25 cellular contexts compared by ENCODE assay signal in the genomic region with DNA sequence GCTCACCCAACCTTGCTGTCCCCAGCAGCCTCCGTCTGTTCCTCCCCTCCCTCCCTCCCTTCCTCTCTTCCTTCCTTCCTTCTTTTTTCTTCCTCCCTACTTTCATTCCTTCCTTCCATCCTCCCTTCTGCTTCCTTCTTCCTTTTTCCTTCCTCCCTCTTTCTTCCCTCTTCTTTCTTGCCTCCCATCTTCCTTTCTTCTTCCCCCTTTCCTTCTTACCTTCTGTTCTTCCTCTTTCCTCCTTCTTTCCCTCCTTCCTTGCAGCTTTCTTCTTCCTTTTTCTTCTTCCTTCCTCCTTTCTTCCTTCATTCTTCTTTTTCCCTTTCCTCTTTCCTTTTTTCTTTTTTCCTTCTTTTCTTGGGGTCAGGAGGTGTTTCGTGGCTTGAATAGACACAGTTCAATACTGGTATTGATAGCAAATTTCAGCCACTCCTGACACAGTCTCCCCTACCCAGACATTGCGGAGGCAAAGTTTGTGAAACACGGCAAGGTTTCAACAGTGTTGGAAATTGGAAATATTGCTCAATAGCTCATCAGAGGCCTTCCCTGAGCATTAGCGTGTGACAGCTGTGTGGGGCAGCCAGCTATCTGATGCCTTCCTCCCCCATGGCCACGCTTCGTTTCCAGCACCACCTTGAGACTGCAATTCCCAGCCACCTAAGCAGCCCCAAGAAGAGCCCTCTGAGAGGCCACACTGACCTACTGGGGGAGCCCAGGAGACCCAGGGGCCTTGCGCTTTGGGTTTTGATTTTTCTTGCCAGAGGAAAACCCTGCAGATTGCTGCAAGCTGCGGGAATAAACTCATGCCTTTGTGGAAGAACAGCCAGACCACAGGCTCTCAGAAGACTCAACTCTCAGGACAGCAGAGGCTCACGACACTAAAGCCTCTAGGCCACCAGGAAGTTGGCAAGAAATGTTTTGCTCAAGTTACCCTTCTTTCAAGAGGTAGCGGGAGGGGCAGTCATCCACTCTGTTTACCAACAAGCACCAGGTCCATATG.
DNase-seq lines count a peak whose midpoint lies in the region; ATAC-seq and TF ChIP-seq lines count a peak whose summit lies in the region.
"Had no signal": no experiment of that assay in that cellular context is flagged by ENCODE, and none has a peak within 500 bp of the region (broad histone marks: within the 10 kb centered on the region; RNA-seq: fewer than 3 reads in every experiment).

No MANE protein-coding gene starts in this region.

- no peak for TF ChIP-seq EP300 in sigmoid colon (IDR thresholded peaks at IDR 0.05)

- peaks cover 15% of the 10 kb centered on the region for H3K27me3 ChIP-seq in IMR-90 (ENCODE audit: control insufficient read depth, insufficient read depth, low read length)
- peaks cover 0 to 4% of the 10 kb centered on the region in 2 donors for H3K27me3 ChIP-seq in left lung
- no peaks in the 10 kb centered on the region for H3K27me3 ChIP-seq in sigmoid colon
- no peaks in the 10 kb centered on the region for H3K27me3 ChIP-seq in vagina
- H3K27me3 ChIP-seq: breast epithelium, colonic mucosa had no signal

- BruUV-seq in IMR-90 (replicated peaks; lab: Mats Ljungman, UMichigan): no TSS peak

- H3K36me3 ChIP-seq in IMR-90 (ENCODE audit: control insufficient read depth, insufficient read depth, low read length): no peaks in the 10 kb centered on the region
- H3K36me3 ChIP-seq in left lung: no peaks in the 10 kb centered on the region
- no peaks in the 10 kb centered on the region for H3K36me3 ChIP-seq in sigmoid colon
- no peaks in the 10 kb centered on the region for H3K36me3 ChIP-seq in vagina
- H3K36me3 ChIP-seq: breast epithelium, colonic mucosa, heart right ventricle, suprapubic skin had no signal

- H3K9me3 ChIP-seq in IMR-90 (ENCODE audit: control insufficient read depth, insufficient read depth, low read length) (no peaks in the 10 kb centered on the region), left lung (no peaks in the 10 kb centered on the region), sigmoid colon (no peaks in the 10 kb centered on the region), vagina (no peaks in the 10 kb centered on the region)
- H3K9me3 ChIP-seq: A549, breast epithelium, colonic mucosa, heart right ventricle, suprapubic skin had no signal

- no peaks in the 10 kb centered on the region for H3K79me1 ChIP-seq in IMR-90 (ENCODE audit: low read depth in 1 of 2, low read length in 2 of 2)

- TF ChIP-seq CTCF in IMR-90 (conservative IDR thresholded peaks at IDR 0.05; ENCODE audit: low read depth, low read length) (no peak), left lung (IDR thresholded peaks at IDR 0.05) (no peak), sigmoid colon (IDR thresholded peaks at IDR 0.05) (no peak), vagina (IDR thresholded peaks at IDR 0.05) (no peak)

- H3K4me2 ChIP-seq in IMR-90 (ENCODE audit: low read depth, low read length): no peak overlapping the region
- H3K4me2 ChIP-seq: A549, KMS-11 had no signal

- H3K4me3 ChIP-seq in IMR-90 (ENCODE audit: insufficient read depth, low read depth, low read length): no peak overlapping the region
- H3K4me3 ChIP-seq in left lung: no peak overlapping the region
- no peak overlapping the region for H3K4me3 ChIP-seq in sigmoid colon
- no peak overlapping the region for H3K4me3 ChIP-seq in vagina
- H3K4me3 ChIP-seq: A549, breast epithelium, colonic mucosa, GM12878, heart right ventricle, suprapubic skin had no signal

- H3K27ac ChIP-seq in IMR-90 (ENCODE audit: insufficient read depth, low read length) (no peak overlapping the region), left lung (peak overlapping the region; percentile 40 to 53), sigmoid colon (no peak overlapping the region), vagina (no peak overlapping the region)
- H3K27ac ChIP-seq: A549, colonic mucosa, heart right ventricle, KMS-11, suprapubic skin, VCaP had no signal

- no peak overlapping the region for H3K14ac ChIP-seq in IMR-90 (replicated peaks; ENCODE audit: low read depth, low read length)

- no peak for ATAC-seq in IMR-90 (ENCODE audit: low read depth)
- peak; percentile 38 for ATAC-seq in left lung
- no peak for ATAC-seq in HG03457 (IDR thresholded peaks at IDR 0.05; ENCODE audit: unreplicated experiment)
- ATAC-seq in HG02571 (IDR thresholded peaks at IDR 0.05; ENCODE audit: unreplicated experiment): no peak
- ATAC-seq: A549, GM12878, heart right ventricle had no signal

- no peaks in the 10 kb centered on the region for H4K20me1 ChIP-seq in IMR-90 (ENCODE audit: insufficient read depth, low read length)

- H3K4ac ChIP-seq in IMR-90 (ENCODE audit: low read depth, low read length): no peak overlapping the region

- in situ Hi-C loops in IMR-90 (cut with MboI; ENCODE audit: low sequenced_read_pairs): no loop called here

- TF ChIP-seq POLR2A in IMR-90 (IDR thresholded peaks at IDR 0.05; ENCODE audit: low read depth, low read length): no peak
- TF ChIP-seq POLR2A in sigmoid colon (IDR thresholded peaks at IDR 0.05): no peak
- no peak for TF ChIP-seq POLR2A in vagina (IDR thresholded peaks at IDR 0.05)

- no peaks in the 10 kb centered on the region for H3K9me1 ChIP-seq in IMR-90 (ENCODE audit: insufficient read depth, low read length)

- peaks cover 4% of the 10 kb centered on the region for H3K4me1 ChIP-seq in IMR-90 (ENCODE audit: control insufficient read depth, insufficient read depth, low read length)
- H3K4me1 ChIP-seq in left lung: peaks cover 11 to 18% of the 10 kb centered on the region in 2 donors
- peaks cover 0 to 15% (median 13%) of the 10 kb centered on the region in 4 donors for H3K4me1 ChIP-seq in sigmoid colon
- H3K4me1 ChIP-seq in vagina: peaks cover 12% of the 10 kb centered on the region
- H3K4me1 ChIP-seq: colonic mucosa had no signal

- no peak overlapping the region for H3K23ac ChIP-seq in IMR-90 (ENCODE audit: low read depth, low read length)

- intact Hi-C loops in IMR-90 (cut with micrococcal nuclease): no loop called here
- intact Hi-C loops in left lung (cut with DNase I): no loop called here
- intact Hi-C loops in sigmoid colon (cut with DNase I): no loop called here
- intact Hi-C loops in vagina (cut with DNase I): no loop called here

- no peak overlapping the region for H2BK15ac ChIP-seq in IMR-90 (ENCODE audit: low read depth, low read length)

- no peak overlapping the region for H4K8ac ChIP-seq in IMR-90 (ENCODE audit: low read depth in 2 of 2, low read length in 2 of 2)

- no peak overlapping the region for H4K5ac ChIP-seq in IMR-90 (ENCODE audit: low read depth, low read length)

- dilution Hi-C loops in IMR-90 (cut with HindIII; ENCODE audit: low sequenced_read_pairs, unreplicated experiment): no loop called here

- H3K9ac ChIP-seq in IMR-90 (ENCODE audit: low read depth, low read length): no peak overlapping the region
- H3K9ac ChIP-seq: KMS-11 had no signal

- DNase-seq in AG08395 (ENCODE audit: low spot score) (peak; percentile 29), IMR-90 (no peak), SKM-1 treated with dmso at 0.1 percent for 144 hours (lab: John Stamatoyannopoulos, UW; ENCODE audit: unreplicated experiment) (peak; percentile 83), left lung (no peak), sigmoid colon (no peak), vagina (ENCODE audit: extremely low spot score in 2 of 2) (no peak)
- DNase-seq: activated CD4-positive, alpha-beta T cell treated with anti-CD3 and anti-CD28 coated beads, Interleukin-2, amount 50 U/mL, for 4 hours; activated gamma-delta T cell treated with Interleukin-2 at 50 U/mL for 16 hours; activated T-cell treated with anti-CD3 and anti-CD28 coated beads for 4 hours; C1 segment of cervical spinal cord; colonic mucosa; endodermal cell; heart right ventricle; NCI-H1092; NCI-H2081 treated with DMSO at 0.1 percent for 48 hours; NCI-H524; nucleus accumbens had no signal

- no peak overlapping the region for H2AK9ac ChIP-seq in IMR-90 (replicated peaks; ENCODE audit: low read depth, low read length, poor library complexity)

- TF ChIP-seq RAD21 in IMR-90 (IDR thresholded peaks at IDR 0.05; ENCODE audit: low read length): no peak

- no peak overlapping the region for H3K56ac ChIP-seq in IMR-90 (ENCODE audit: extremely low read depth, insufficient read depth, low read length)

- no peak overlapping the region for H4K91ac ChIP-seq in IMR-90 (ENCODE audit: insufficient read depth, low read depth, low read length)

- no peak overlapping the region for H3K18ac ChIP-seq in IMR-90 (ENCODE audit: low read depth, low read length)

- H2AFZ ChIP-seq in IMR-90 (replicated peaks; ENCODE audit: low read length, poor library complexity): peak overlapping the region; percentile 34

- POLR2A ChIA-PET in IMR-90 (lab: Charles Lee; ENCODE audit: unreplicated experiment): no interaction called here

- 83% methylated on average over 2 of the region's 11 CpGs; no CpG with 5 or more reads in 1 of the 2 experiments for WGBS in IMR-90 (ENCODE audit: extremely low coverage in 2 of 2, insufficient read length in 1 of 2), 2 experiments
- WGBS in sigmoid colon, 2 donors: 81 to 83% methylated on average over 11 of the region's 11 CpGs

- no peak overlapping the region for H2AK5ac ChIP-seq in IMR-90 (ENCODE audit: low read depth, low read length)

- CTCF ChIA-PET in IMR-90 (lab: Yijun Ruan, JAX): no interaction called here

- no peak overlapping the region for H2BK120ac ChIP-seq in IMR-90 (ENCODE audit: low read depth, low read length)

- H2BK5ac ChIP-seq in IMR-90 (ENCODE audit: low read depth, low read length, poor library complexity, severe bottlenecking): no peak overlapping the region

- no peak overlapping the region for H2BK20ac ChIP-seq in IMR-90 (ENCODE audit: low read depth, low read length)

TF ChIP-seq in IMR-90, 13 proteins besides CTCF, POLR2A, EP300 and RAD21:
- TF ChIP-seq CEBPB (IDR thresholded peaks at IDR 0.05; ENCODE audit: low read depth, low read length) (peak; percentile 61), NFE2L2 (IDR thresholded peaks at IDR 0.05; ENCODE audit: low read depth, low read length) (no peak)
TF ChIP-seq in IMR-90: peak in this region for 1.

Comparison
In these comparisons a context has a peak if more than half of its experiments do, and no peak if none do; other contexts are left out.
1. DNase-seq: peak in AG08395 (single experiment) and SKM-1 treated with dmso at 0.1 percent for 144 hours (single experiment); none in IMR-90 (single experiment), left lung (0 of 2), sigmoid colon (single experiment) and vagina (0 of 2).
2. H3K27ac ChIP-seq: peak in left lung (2 of 2); none in IMR-90 (single experiment), sigmoid colon (0 of 4) and vagina (single experiment).